Comparison of ENCODE assay signal across 1 cellular context in the genomic region with DNA sequence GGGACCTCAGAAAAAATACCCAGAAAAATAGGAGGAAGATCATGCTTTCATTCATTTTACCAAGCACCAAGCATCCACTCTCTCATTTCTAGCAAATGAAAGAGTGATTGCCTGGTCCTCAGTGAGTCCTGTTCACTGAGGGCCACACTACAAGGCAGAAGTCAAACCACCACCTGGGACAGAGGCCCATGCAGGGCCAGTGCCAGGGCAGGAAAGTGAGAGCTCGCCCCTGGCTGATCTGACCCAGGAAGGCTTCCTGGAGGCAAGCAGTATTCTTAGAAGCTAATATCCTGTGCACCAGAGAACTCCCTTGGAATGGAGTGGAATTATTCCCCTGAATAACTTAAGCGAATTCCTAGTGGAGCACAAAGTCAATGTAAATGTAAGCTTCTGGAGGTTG.
TF ChIP-seq lines count a peak whose summit lies in the region.

No MANE protein-coding gene starts in this region.

TF ChIP-seq in GM23338, 12 proteins besides CTCF, POLR2A, EP300 and RAD21 (continued from another document):
- TF ChIP-seq, protein P1, sequence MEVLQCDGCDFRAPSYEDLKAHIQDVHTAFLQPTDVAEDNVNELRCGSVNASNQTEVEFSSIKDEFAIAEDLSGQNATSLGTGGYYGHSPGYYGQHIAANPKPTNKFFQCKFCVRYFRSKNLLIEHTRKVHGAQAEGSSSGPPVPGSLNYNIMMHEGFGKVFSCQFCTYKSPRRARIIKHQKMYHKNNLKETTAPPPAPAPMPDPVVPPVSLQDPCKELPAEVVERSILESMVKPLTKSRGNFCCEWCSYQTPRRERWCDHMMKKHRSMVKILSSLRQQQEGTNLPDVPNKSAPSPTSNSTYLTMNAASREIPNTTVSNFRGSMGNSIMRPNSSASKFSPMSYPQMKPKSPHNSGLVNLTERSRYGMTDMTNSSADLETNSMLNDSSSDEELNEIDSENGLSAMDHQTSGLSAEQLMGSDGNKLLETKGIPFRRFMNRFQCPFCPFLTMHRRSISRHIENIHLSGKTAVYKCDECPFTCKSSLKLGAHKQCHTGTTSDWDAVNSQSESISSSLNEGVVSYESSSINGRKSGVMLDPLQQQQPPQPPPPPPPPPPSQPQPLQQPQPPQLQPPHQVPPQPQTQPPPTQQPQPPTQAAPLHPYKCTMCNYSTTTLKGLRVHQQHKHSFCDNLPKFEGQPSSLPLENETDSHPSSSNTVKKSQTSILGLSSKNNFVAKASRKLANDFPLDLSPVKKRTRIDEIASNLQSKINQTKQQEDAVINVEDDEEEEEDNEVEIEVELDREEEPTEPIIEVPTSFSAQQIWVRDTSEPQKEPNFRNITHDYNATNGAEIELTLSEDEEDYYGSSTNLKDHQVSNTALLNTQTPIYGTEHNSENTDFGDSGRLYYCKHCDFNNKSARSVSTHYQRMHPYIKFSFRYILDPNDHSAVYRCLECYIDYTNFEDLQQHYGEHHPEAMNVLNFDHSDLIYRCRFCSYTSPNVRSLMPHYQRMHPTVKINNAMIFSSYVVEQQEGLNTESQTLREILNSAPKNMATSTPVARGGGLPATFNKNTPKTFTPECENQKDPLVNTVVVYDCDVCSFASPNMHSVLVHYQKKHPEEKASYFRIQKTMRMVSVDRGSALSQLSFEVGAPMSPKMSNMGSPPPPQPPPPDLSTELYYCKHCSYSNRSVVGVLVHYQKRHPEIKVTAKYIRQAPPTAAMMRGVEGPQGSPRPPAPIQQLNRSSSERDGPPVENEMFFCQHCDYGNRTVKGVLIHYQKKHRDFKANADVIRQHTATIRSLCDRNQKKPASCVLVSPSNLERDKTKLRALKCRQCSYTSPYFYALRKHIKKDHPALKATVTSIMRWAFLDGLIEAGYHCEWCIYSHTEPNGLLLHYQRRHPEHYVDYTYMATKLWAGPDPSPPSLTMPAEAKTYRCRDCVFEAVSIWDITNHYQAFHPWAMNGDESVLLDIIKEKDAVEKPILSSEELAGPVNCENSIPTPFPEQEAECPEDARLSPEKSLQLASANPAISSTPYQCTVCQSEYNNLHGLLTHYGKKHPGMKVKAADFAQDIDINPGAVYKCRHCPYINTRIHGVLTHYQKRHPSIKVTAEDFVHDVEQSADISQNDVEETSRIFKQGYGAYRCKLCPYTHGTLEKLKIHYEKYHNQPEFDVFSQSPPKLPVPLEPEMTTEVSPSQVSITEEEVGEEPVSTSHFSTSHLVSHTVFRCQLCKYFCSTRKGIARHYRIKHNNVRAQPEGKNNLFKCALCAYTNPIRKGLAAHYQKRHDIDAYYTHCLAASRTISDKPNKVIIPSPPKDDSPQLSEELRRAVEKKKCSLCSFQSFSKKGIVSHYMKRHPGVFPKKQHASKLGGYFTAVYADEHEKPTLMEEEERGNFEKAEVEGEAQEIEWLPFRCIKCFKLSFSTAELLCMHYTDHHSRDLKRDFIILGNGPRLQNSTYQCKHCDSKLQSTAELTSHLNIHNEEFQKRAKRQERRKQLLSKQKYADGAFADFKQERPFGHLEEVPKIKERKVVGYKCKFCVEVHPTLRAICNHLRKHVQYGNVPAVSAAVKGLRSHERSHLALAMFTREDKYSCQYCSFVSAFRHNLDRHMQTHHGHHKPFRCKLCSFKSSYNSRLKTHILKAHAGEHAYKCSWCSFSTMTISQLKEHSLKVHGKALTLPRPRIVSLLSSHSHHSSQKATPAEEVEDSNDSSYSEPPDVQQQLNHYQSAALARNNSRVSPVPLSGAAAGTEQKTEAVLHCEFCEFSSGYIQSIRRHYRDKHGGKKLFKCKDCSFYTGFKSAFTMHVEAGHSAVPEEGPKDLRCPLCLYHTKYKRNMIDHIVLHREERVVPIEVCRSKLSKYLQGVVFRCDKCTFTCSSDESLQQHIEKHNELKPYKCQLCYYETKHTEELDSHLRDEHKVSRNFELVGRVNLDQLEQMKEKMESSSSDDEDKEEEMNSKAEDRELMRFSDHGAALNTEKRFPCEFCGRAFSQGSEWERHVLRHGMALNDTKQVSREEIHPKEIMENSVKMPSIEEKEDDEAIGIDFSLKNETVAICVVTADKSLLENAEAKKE (CRISPR knock-in tag; IDR thresholded peaks at IDR 0.05) = no peak
- TF ChIP-seq NANOG (IDR thresholded peaks at IDR 0.05; ENCODE audit: borderline replicate concordance) (no peak), CREB1 (CRISPR knock-in tag; IDR thresholded peaks at IDR 0.05; ENCODE audit: low read depth) (no peak), POLR2AphosphoS5 (IDR thresholded peaks at IDR 0.05; ENCODE audit: low read depth) (no peak), EZH2phosphoT487 (IDR thresholded peaks at IDR 0.05; ENCODE audit: unreplicated experiment) (no peak), ETS1 (IDR thresholded peaks at IDR 0.05) (no peak), STAT1 (IDR thresholded peaks at IDR 0.05; ENCODE audit: unreplicated experiment) (no peak), EZH2 (IDR thresholded peaks at IDR 0.05; ENCODE audit: low read depth, unreplicated experiment) (no peak), ZNF114 (CRISPR knock-in tag; IDR thresholded peaks at IDR 0.05) (no peak)
